In the genomic region with DNA sequence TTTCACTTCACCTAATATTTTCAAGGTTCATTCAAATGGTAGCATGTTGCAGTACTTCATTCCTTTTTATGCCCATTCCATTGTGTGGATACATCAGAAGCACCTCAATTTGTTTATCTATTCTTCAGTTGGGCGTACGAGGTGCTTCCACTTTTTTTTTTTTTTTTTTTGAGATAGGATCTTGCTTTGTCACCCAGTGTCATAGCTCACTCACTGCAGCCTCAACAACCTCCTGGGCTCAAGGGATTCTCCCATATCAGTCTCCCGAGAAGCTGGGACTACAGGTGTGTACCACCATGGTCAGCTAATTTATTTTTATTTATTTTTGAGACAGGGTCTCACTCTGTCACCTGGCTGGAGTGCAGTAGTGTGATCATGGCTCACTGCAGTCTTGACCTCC, we compare ENCODE assay signal across 1 cellular context.
TF ChIP-seq lines count a peak whose summit lies in the region.

No MANE protein-coding gene starts in this region.

TF ChIP-seq in K562, 482 proteins besides CTCF, POLR2A, EP300 and RAD21 (continued from another document and continues in another):
- TF ChIP-seq, protein P1, sequence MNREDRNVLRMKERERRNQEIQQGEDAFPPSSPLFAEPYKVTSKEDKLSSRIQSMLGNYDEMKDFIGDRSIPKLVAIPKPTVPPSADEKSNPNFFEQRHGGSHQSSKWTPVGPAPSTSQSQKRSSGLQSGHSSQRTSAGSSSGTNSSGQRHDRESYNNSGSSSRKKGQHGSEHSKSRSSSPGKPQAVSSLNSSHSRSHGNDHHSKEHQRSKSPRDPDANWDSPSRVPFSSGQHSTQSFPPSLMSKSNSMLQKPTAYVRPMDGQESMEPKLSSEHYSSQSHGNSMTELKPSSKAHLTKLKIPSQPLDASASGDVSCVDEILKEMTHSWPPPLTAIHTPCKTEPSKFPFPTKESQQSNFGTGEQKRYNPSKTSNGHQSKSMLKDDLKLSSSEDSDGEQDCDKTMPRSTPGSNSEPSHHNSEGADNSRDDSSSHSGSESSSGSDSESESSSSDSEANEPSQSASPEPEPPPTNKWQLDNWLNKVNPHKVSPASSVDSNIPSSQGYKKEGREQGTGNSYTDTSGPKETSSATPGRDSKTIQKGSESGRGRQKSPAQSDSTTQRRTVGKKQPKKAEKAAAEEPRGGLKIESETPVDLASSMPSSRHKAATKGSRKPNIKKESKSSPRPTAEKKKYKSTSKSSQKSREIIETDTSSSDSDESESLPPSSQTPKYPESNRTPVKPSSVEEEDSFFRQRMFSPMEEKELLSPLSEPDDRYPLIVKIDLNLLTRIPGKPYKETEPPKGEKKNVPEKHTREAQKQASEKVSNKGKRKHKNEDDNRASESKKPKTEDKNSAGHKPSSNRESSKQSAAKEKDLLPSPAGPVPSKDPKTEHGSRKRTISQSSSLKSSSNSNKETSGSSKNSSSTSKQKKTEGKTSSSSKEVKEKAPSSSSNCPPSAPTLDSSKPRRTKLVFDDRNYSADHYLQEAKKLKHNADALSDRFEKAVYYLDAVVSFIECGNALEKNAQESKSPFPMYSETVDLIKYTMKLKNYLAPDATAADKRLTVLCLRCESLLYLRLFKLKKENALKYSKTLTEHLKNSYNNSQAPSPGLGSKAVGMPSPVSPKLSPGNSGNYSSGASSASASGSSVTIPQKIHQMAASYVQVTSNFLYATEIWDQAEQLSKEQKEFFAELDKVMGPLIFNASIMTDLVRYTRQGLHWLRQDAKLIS (CRISPR knock-in tag; IDR thresholded peaks at IDR 0.05), result no peak
- TF ChIP-seq ZNF184 (CRISPR knock-in tag; IDR thresholded peaks at IDR 0.05) (no peak), RBM34 (IDR thresholded peaks at IDR 0.05; ENCODE audit: borderline replicate concordance, insufficient read depth, low read length) (no peak), KAT8 (IDR thresholded peaks at IDR 0.05; ENCODE audit: low read depth) (no peak), CBFA2T3 (IDR thresholded peaks at IDR 0.05) (peak; percentile 39; the same call in 1 of the 2 replicates), ZC3H8 (IDR thresholded peaks at IDR 0.05) (no peak), GATA2 (CRISPR knock-in tag; IDR thresholded peaks at IDR 0.05) (0 out of 2 replicates have a peak, but pooled peaks have one; percentile 16), ZNF75A (CRISPR knock-in tag; IDR thresholded peaks at IDR 0.05) (no peak), ZBTB8A (IDR thresholded peaks at IDR 0.05; ENCODE audit: partially characterized antibody) (no peak), C11orf30 (IDR thresholded peaks at IDR 0.05; ENCODE audit: low read depth) (peak; percentile 82), MXI1 (IDR thresholded peaks at IDR 0.05; ENCODE audit: low read depth, low read length) (no peak), TOE1 (IDR thresholded peaks at IDR 0.05; ENCODE audit: borderline replicate concordance) (no peak), TOE1 (CRISPR knock-in tag; IDR thresholded peaks at IDR 0.05; ENCODE audit: borderline replicate concordance, low read depth) (no peak), ZKSCAN8 (CRISPR knock-in tag; IDR thresholded peaks at IDR 0.05) (no peak), ZBTB49 (CRISPR knock-in tag; IDR thresholded peaks at IDR 0.05; ENCODE audit: borderline replicate concordance) (no peak), SIN3A (IDR thresholded peaks at IDR 0.05; ENCODE audit: borderline replicate concordance in 2 of 2, control insufficient read depth in 1 of 2, low read depth in 2 of 2, low read length in 2 of 2) (no peak), PKNOX1 (IDR thresholded peaks at IDR 0.05) (peak; percentile 30; the same call in 1 of the 2 replicates), ZNF282 (CRISPR knock-in tag; IDR thresholded peaks at IDR 0.05) (no peak), E2F4 (CRISPR knock-in tag; IDR thresholded peaks at IDR 0.05; ENCODE audit: low read depth) (no peak), ZNF561 (CRISPR knock-in tag; conservative IDR thresholded peaks at IDR 0.05) (no peak), ZNF316 (IDR thresholded peaks at IDR 0.05) (peak; percentile 81), RBM15 (IDR thresholded peaks at IDR 0.05; ENCODE audit: insufficient read depth, low read length) (no peak), ARNT (IDR thresholded peaks at IDR 0.05) (no peak), KLF10 (CRISPR knock-in tag; IDR thresholded peaks at IDR 0.05) (no peak), SRSF1 (IDR thresholded peaks at IDR 0.05; ENCODE audit: low read depth, low read length) (no peak), MAFF (IDR thresholded peaks at IDR 0.05; ENCODE audit: low read length) (peak; percentile 67), NFRKB (IDR thresholded peaks at IDR 0.05; ENCODE audit: low read depth) (no peak), KDM1A (IDR thresholded peaks at IDR 0.05) (no peak), JUND (IDR thresholded peaks at IDR 0.05; ENCODE audit: borderline replicate concordance, low read depth, low read length) (peak; percentile 61), JUND (tag; IDR thresholded peaks at IDR 0.05; ENCODE audit: borderline replicate concordance, low read depth, low read length) (peak; percentile 26; the same call in 1 of the 3 replicates), ARID1B (IDR thresholded peaks at IDR 0.05) (peak; percentile 77), PTBP1 (IDR thresholded peaks at IDR 0.05; ENCODE audit: low read depth, low read length) (no peak), TAL1 (IDR thresholded peaks at IDR 0.05) (no peak), HDAC1 (IDR thresholded peaks at IDR 0.05) (no peak), FOXM1 (IDR thresholded peaks at IDR 0.05; ENCODE audit: low read depth) (no peak), FOXM1 (CRISPR knock-in tag; IDR thresholded peaks at IDR 0.05; ENCODE audit: low read depth) (no peak), ZBTB17 (CRISPR knock-in tag; IDR thresholded peaks at IDR 0.05) (no peak), MCM5 (IDR thresholded peaks at IDR 0.05; ENCODE audit: low read depth) (no peak), HINFP (tag; conservative IDR thresholded peaks at IDR 0.05; ENCODE audit: low read depth) (no peak), CBFA2T2 (conservative IDR thresholded peaks at IDR 0.05) (0 out of 2 replicates have a peak, but pooled peaks have one; percentile 7), ZNF408 (CRISPR knock-in tag; IDR thresholded peaks at IDR 0.05; ENCODE audit: low read depth) (no peak), SP2 (IDR thresholded peaks at IDR 0.05; ENCODE audit: extremely low read depth, low read depth, low read length, poor library complexity, severe bottlenecking) (no peak), JUN (IDR thresholded peaks at IDR 0.05; ENCODE audit: borderline replicate concordance, low read depth, low read length) (no peak), JUN (CRISPR knock-in tag; IDR thresholded peaks at IDR 0.05; ENCODE audit: borderline replicate concordance) (no peak), NCOA1 (IDR thresholded peaks at IDR 0.05; ENCODE audit: low read depth) (no peak)
- TF ChIP-seq, protein P2, sequence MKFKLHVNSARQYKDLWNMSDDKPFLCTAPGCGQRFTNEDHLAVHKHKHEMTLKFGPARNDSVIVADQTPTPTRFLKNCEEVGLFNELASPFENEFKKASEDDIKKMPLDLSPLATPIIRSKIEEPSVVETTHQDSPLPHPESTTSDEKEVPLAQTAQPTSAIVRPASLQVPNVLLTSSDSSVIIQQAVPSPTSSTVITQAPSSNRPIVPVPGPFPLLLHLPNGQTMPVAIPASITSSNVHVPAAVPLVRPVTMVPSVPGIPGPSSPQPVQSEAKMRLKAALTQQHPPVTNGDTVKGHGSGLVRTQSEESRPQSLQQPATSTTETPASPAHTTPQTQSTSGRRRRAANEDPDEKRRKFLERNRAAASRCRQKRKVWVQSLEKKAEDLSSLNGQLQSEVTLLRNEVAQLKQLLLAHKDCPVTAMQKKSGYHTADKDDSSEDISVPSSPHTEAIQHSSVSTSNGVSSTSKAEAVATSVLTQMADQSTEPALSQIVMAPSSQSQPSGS (CRISPR knock-in tag; IDR thresholded peaks at IDR 0.05), result no peak
- TF ChIP-seq, protein P3, sequence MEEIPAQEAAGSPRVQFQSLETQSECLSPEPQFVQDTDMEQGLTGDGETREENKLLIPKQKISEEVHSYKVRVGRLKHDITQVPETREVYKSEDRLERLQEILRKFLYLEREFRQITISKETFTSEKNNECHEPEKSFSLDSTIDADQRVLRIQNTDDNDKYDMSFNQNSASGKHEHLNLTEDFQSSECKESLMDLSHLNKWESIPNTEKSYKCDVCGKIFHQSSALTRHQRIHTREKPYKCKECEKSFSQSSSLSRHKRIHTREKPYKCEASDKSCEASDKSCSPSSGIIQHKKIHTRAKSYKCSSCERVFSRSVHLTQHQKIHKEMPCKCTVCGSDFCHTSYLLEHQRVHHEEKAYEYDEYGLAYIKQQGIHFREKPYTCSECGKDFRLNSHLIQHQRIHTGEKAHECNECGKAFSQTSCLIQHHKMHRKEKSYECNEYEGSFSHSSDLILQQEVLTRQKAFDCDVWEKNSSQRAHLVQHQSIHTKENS (CRISPR knock-in tag; IDR thresholded peaks at IDR 0.05), result no peak
- TF ChIP-seq, protein P4, sequence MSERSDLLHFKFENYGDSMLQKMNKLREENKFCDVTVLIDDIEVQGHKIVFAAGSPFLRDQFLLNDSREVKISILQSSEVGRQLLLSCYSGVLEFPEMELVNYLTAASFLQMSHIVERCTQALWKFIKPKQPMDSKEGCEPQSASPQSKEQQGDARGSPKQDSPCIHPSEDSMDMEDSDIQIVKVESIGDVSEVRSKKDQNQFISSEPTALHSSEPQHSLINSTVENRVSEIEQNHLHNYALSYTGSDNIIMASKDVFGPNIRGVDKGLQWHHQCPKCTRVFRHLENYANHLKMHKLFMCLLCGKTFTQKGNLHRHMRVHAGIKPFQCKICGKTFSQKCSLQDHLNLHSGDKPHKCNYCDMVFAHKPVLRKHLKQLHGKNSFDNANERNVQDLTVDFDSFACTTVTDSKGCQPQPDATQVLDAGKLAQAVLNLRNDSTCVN (CRISPR knock-in tag; IDR thresholded peaks at IDR 0.05), result no peak
- TF ChIP-seq, protein P5, sequence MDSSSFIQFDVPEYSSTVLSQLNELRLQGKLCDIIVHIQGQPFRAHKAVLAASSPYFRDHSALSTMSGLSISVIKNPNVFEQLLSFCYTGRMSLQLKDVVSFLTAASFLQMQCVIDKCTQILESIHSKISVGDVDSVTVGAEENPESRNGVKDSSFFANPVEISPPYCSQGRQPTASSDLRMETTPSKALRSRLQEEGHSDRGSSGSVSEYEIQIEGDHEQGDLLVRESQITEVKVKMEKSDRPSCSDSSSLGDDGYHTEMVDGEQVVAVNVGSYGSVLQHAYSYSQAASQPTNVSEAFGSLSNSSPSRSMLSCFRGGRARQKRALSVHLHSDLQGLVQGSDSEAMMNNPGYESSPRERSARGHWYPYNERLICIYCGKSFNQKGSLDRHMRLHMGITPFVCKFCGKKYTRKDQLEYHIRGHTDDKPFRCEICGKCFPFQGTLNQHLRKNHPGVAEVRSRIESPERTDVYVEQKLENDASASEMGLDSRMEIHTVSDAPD (CRISPR knock-in tag; IDR thresholded peaks at IDR 0.05), result no peak
